ENCODE assay signal across 1 cellular context in genomic region chr1:112399456-112399855, GRCh38.
TF ChIP-seq lines count a peak whose summit lies in the region.

No MANE protein-coding gene starts in this region.

TF ChIP-seq in WTC11, 78 proteins besides CTCF, POLR2A, EP300 and RAD21 (continued from another document):
- TF ChIP-seq ZNF425 (CRISPR knock-in tag; conservative IDR thresholded peaks at IDR 0.05): no peak
- no peak for TF ChIP-seq ZNF396 (CRISPR knock-in tag; IDR thresholded peaks at IDR 0.05; ENCODE audit: borderline replicate concordance)
- TF ChIP-seq ERG (CRISPR knock-in tag; IDR thresholded peaks at IDR 0.05): no peak
- no peak for TF ChIP-seq ZBTB43 (CRISPR knock-in tag; IDR thresholded peaks at IDR 0.05)
- TF ChIP-seq SMAD3 (CRISPR knock-in tag; IDR thresholded peaks at IDR 0.05; ENCODE audit: borderline replicate concordance): no peak
